In genomic region chr4:147567276-147567675, GRCh38 we compare ENCODE assay signal across 35 cellular contexts.
"Had no signal": no experiment of that assay in that cellular context is flagged by ENCODE, and none has a peak within 500 bp of the region (broad histone marks: within the 10 kb centered on the region; RNA-seq: fewer than 3 reads in every experiment).

No MANE protein-coding gene starts in this region.

- H3K9me3 ChIP-seq: MG63 had no signal

- H3K4me3 ChIP-seq: MG63 had no signal

- H3K27me3 ChIP-seq: MG63 had no signal

- H3K36me3 ChIP-seq: MG63 had no signal

- DNase-seq: Karpas-422, Kasumi-1, MG63, MM.1S, MV-4-11, NCI-H1048, NCI-H1092, NCI-H1092 treated with DMSO at 0.1 percent for 48 hours, NCI-H1105, NCI-H1105 treated with DMSO at 0.1 percent for 48 hours, NCI-H1417, NCI-H1417 treated with DMSO at 0.1 percent for 48 hours, NCI-H1436, NCI-H1436 treated with DMSO at 0.1 percent for 48 hours, NCI-H146, NCI-H1694, NCI-H1694 treated with DMSO at 0.1 percent for 48 hours, NCI-H187, NCI-H187 treated with DMSO at 0.1 percent for 48 hours, NCI-H1930, NCI-H2029, NCI-H2029 treated with DMSO at 0.1 percent for 48 hours, NCI-H2081, NCI-H2081 treated with DMSO at 0.1 percent for 48 hours, NCI-H2107, NCI-H2171, NCI-H2171 treated with DMSO at 0.1 percent for 48 hours, NCI-H2227 treated with DMSO at 0.1 percent for 48 hours, NCI-H226, NCI-H345, NCI-H446, NCI-H446 treated with DMSO at 0.1 percent for 48 hours, NCI-H510A, NCI-H510A treated with DMSO at 0.1 percent for 48 hours, NCI-H524 had no signal
